28 cellular contexts compared by ENCODE assay signal in genomic region chr5:177228751-177229150, GRCh38.
"Had no signal": no experiment of that assay in that cellular context is flagged by ENCODE, and none has a peak within 500 bp of the region (broad histone marks: within the 10 kb centered on the region; RNA-seq: fewer than 3 reads in every experiment).

No MANE protein-coding gene starts in this region.

- ATAC-seq: activated CD8-positive, alpha-beta T cell treated with anti-CD3 and anti-CD28 coated beads for 36 hours; activated naive CD8-positive, alpha-beta T cell treated with anti-CD3 and anti-CD28 coated beads, Interleukin-2, amount 50 U/mL, for 24 hours; activated T-cell treated with anti-CD3 and anti-CD28 coated beads, Interleukin-2, amount 50 U/mL, for 4 hours; gastrocnemius medialis; left cardiac atrium; left ventricle myocardium superior; mucosa of descending colon; natural killer cell treated with Interleukin-12 subunit alpha and Interleukin-12 subunit beta and Interleukin-15 and Interleukin-18, amount 100 ng/mL, for 72 hours; sciatic nerve; stimulated activated memory B cell treated with anti-CD40 and anti-IgM and Interleukin-4, amounts not matched to agents 10 μg/mL and 1 μg/mL and 100 μg/mL, for 72 hours had no signal

- H3K4me3 ChIP-seq: gastrocnemius medialis, hepatocyte, mucosa of descending colon, ovary, prostate gland, skin epidermis, suprapubic skin, tibial artery had no signal

- H3K36me3 ChIP-seq: gastrocnemius medialis, ovary, prostate gland had no signal

- H3K27me3 ChIP-seq: gastrocnemius medialis, hepatocyte, ovary, suprapubic skin, tibial artery had no signal

- DNase-seq: activated B cell treated with CpG ODN at 0.5 μM for 24 hours; activated CD4-positive, alpha-beta T cell treated with anti-CD3 and anti-CD28 coated beads, Interleukin-2, amount 50 U/mL, for 1 hour; activated CD8-positive, alpha-beta T cell treated with anti-CD3 and anti-CD28 coated beads for 36 hours; activated naive CD8-positive, alpha-beta T cell treated with anti-CD3 and anti-CD28 coated beads, Interleukin-2, amount 50 U/mL, for 24 hours; activated T-cell treated with anti-CD3 and anti-CD28 coated beads, Interleukin-2, amount 50 U/mL, for 4 hours; effector CD8-positive, alpha-beta T cell; gastrocnemius medialis; left cardiac atrium; left ventricle myocardium superior; mucosa of descending colon; ovary; retina; stimulated activated CD4-positive, alpha-beta T cell treated with anti-CD3 and anti-CD28 coated beads, Interleukin-1b, Interleukin-23, amount 100 ng/mL, for 48 hours; stimulated activated CD4-positive, alpha-beta T cell treated with anti-CD3 and anti-CD28 coated beads, Interleukin-4, amount 100 ng/mL, for 4 hours; stimulated activated CD8-positive, alpha-beta memory T cell treated with anti-CD3 and anti-CD28 coated beads, Interleukin-4, amount 100 ng/mL, for 48 hours; T-helper 1 cell; tibial artery had no signal

- H3K27me3 Mint-ChIP-seq: activated B cell treated with CpG ODN at 0.5 μM for 24 hours; activated CD8-positive, alpha-beta T cell treated with anti-CD3 and anti-CD28 coated beads for 36 hours; activated naive CD4-positive, alpha-beta T cell treated with anti-CD3 and anti-CD28 coated beads, Interleukin-2, amount 50 U/mL, for 24 hours; activated naive CD8-positive, alpha-beta T cell treated with anti-CD3 and anti-CD28 coated beads, Interleukin-2, amount 50 U/mL, for 24 hours; central memory CD8-positive, alpha-beta T cell; natural killer cell treated with Interleukin-12 subunit alpha and Interleukin-12 subunit beta and Interleukin-15 and Interleukin-18, amount 100 ng/mL, for 72 hours; stimulated activated memory B cell treated with anti-CD40 and anti-IgM and Interleukin-4, amounts not matched to agents 10 μg/mL and 1 μg/mL and 100 μg/mL, for 72 hours had no signal

- H3K4me3 Mint-ChIP-seq: activated B cell treated with CpG ODN at 0.5 μM for 24 hours; activated CD8-positive, alpha-beta T cell treated with anti-CD3 and anti-CD28 coated beads for 36 hours; activated naive CD4-positive, alpha-beta T cell treated with anti-CD3 and anti-CD28 coated beads, Interleukin-2, amount 50 U/mL, for 24 hours; activated naive CD8-positive, alpha-beta T cell treated with anti-CD3 and anti-CD28 coated beads, Interleukin-2, amount 50 U/mL, for 24 hours; activated T-cell treated with anti-CD3 and anti-CD28 coated beads, Interleukin-2, amount 50 U/mL, for 4 hours; central memory CD8-positive, alpha-beta T cell; natural killer cell treated with Interleukin-12 subunit alpha and Interleukin-12 subunit beta and Interleukin-15 and Interleukin-18, amount 100 ng/mL, for 72 hours; stimulated activated memory B cell treated with anti-CD40 and anti-IgM and Interleukin-4, amounts not matched to agents 10 μg/mL and 1 μg/mL and 100 μg/mL, for 72 hours; T-helper 2 cell treated with Interferon-gamma antibody and Interleukin-4, amounts not matched to agents 5 μg/mL and 100 μg/mL, for 36 hours had no signal

- H3K4me2 ChIP-seq: hepatocyte had no signal

- H3K9me3 Mint-ChIP-seq: activated B cell treated with CpG ODN at 0.5 μM for 24 hours; activated CD8-positive, alpha-beta T cell treated with anti-CD3 and anti-CD28 coated beads for 36 hours; activated naive CD4-positive, alpha-beta T cell treated with anti-CD3 and anti-CD28 coated beads, Interleukin-2, amount 50 U/mL, for 24 hours; activated naive CD8-positive, alpha-beta T cell treated with anti-CD3 and anti-CD28 coated beads, Interleukin-2, amount 50 U/mL, for 24 hours; activated T-cell treated with anti-CD3 and anti-CD28 coated beads, Interleukin-2, amount 50 U/mL, for 4 hours; activated T-helper 2 cell treated with anti-CD3 and anti-CD28 coated beads, Interferon-gamma antibody, Interleukin-2, Interleukin-4, amounts not matched to agents 10 μg/mL and 5 μg/mL and 100 μg/mL, durations not matched to agents 14 hours and 24 hours and 36 hours; central memory CD8-positive, alpha-beta T cell; natural killer cell treated with Interleukin-12 subunit alpha and Interleukin-12 subunit beta and Interleukin-15 and Interleukin-18, amount 100 ng/mL, for 72 hours; stimulated activated memory B cell treated with anti-CD40 and anti-IgM and Interleukin-4, amounts not matched to agents 10 μg/mL and 1 μg/mL and 100 μg/mL, for 72 hours; T-helper 2 cell treated with Interferon-gamma antibody and Interleukin-4, amounts not matched to agents 5 μg/mL and 100 μg/mL, for 36 hours had no signal

- H3K27ac Mint-ChIP-seq: activated B cell treated with CpG ODN at 0.5 μM for 24 hours; activated CD8-positive, alpha-beta T cell treated with anti-CD3 and anti-CD28 coated beads for 36 hours; activated naive CD8-positive, alpha-beta T cell treated with anti-CD3 and anti-CD28 coated beads, Interleukin-2, amount 50 U/mL, for 24 hours; activated T-helper 2 cell treated with anti-CD3 and anti-CD28 coated beads, Interferon-gamma antibody, Interleukin-2, Interleukin-4, amounts not matched to agents 10 μg/mL and 5 μg/mL and 100 μg/mL, durations not matched to agents 14 hours and 24 hours and 36 hours; natural killer cell treated with Interleukin-12 subunit alpha and Interleukin-12 subunit beta and Interleukin-15 and Interleukin-18, amount 100 ng/mL, for 72 hours; stimulated activated memory B cell treated with anti-CD40 and anti-IgM and Interleukin-4, amounts not matched to agents 10 μg/mL and 1 μg/mL and 100 μg/mL, for 72 hours had no signal

- H2AFZ ChIP-seq: hepatocyte had no signal

- H3K9me3 ChIP-seq: gastrocnemius medialis, mucosa of descending colon, ovary, prostate gland, suprapubic skin, tibial artery had no signal

- H3K4me1 ChIP-seq: prostate gland had no signal

- H3K27ac ChIP-seq: gastrocnemius medialis, hepatocyte, ovary, prostate gland, skin epidermis, suprapubic skin, tibial artery had no signal
